In the genomic region with DNA sequence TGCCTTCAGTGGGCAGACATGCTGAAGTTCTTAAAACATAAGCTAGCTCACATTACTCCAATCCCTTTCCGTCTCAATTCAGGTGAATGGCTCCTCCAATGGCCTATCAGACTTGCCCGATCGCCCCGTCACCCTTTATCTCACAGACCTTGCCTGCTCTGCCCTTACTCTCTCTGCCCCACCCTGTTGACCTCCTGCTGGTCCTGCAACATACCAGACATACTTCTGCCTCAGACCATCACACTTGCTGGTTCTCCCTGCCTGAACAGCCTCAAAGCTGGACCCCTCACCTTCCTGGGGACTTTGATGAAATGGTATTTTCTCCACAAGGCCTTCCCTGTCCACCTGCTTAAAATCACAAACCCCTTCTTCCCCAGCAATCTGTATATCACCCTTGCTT, we compare ENCODE assay signal across 1 cellular context.
A peak's percentile ranks its signal among the peaks of the same experiment; 100 is the strongest.
TF ChIP-seq lines count a peak whose summit lies in the region.

No MANE protein-coding gene starts in this region.

TF ChIP-seq in GM23338, 12 proteins besides CTCF, POLR2A, EP300 and RAD21:
- no peak for TF ChIP-seq ETS1 (IDR thresholded peaks at IDR 0.05)
- TF ChIP-seq, protein P1, sequence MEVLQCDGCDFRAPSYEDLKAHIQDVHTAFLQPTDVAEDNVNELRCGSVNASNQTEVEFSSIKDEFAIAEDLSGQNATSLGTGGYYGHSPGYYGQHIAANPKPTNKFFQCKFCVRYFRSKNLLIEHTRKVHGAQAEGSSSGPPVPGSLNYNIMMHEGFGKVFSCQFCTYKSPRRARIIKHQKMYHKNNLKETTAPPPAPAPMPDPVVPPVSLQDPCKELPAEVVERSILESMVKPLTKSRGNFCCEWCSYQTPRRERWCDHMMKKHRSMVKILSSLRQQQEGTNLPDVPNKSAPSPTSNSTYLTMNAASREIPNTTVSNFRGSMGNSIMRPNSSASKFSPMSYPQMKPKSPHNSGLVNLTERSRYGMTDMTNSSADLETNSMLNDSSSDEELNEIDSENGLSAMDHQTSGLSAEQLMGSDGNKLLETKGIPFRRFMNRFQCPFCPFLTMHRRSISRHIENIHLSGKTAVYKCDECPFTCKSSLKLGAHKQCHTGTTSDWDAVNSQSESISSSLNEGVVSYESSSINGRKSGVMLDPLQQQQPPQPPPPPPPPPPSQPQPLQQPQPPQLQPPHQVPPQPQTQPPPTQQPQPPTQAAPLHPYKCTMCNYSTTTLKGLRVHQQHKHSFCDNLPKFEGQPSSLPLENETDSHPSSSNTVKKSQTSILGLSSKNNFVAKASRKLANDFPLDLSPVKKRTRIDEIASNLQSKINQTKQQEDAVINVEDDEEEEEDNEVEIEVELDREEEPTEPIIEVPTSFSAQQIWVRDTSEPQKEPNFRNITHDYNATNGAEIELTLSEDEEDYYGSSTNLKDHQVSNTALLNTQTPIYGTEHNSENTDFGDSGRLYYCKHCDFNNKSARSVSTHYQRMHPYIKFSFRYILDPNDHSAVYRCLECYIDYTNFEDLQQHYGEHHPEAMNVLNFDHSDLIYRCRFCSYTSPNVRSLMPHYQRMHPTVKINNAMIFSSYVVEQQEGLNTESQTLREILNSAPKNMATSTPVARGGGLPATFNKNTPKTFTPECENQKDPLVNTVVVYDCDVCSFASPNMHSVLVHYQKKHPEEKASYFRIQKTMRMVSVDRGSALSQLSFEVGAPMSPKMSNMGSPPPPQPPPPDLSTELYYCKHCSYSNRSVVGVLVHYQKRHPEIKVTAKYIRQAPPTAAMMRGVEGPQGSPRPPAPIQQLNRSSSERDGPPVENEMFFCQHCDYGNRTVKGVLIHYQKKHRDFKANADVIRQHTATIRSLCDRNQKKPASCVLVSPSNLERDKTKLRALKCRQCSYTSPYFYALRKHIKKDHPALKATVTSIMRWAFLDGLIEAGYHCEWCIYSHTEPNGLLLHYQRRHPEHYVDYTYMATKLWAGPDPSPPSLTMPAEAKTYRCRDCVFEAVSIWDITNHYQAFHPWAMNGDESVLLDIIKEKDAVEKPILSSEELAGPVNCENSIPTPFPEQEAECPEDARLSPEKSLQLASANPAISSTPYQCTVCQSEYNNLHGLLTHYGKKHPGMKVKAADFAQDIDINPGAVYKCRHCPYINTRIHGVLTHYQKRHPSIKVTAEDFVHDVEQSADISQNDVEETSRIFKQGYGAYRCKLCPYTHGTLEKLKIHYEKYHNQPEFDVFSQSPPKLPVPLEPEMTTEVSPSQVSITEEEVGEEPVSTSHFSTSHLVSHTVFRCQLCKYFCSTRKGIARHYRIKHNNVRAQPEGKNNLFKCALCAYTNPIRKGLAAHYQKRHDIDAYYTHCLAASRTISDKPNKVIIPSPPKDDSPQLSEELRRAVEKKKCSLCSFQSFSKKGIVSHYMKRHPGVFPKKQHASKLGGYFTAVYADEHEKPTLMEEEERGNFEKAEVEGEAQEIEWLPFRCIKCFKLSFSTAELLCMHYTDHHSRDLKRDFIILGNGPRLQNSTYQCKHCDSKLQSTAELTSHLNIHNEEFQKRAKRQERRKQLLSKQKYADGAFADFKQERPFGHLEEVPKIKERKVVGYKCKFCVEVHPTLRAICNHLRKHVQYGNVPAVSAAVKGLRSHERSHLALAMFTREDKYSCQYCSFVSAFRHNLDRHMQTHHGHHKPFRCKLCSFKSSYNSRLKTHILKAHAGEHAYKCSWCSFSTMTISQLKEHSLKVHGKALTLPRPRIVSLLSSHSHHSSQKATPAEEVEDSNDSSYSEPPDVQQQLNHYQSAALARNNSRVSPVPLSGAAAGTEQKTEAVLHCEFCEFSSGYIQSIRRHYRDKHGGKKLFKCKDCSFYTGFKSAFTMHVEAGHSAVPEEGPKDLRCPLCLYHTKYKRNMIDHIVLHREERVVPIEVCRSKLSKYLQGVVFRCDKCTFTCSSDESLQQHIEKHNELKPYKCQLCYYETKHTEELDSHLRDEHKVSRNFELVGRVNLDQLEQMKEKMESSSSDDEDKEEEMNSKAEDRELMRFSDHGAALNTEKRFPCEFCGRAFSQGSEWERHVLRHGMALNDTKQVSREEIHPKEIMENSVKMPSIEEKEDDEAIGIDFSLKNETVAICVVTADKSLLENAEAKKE (CRISPR knock-in tag; IDR thresholded peaks at IDR 0.05) = peak; percentile 68
